Comparison of ENCODE assay signal across 1 cellular context in genomic region chr20:51022803-51023616, GRCh38.
TF ChIP-seq lines count a peak whose summit lies in the region.

A gene with protein sequence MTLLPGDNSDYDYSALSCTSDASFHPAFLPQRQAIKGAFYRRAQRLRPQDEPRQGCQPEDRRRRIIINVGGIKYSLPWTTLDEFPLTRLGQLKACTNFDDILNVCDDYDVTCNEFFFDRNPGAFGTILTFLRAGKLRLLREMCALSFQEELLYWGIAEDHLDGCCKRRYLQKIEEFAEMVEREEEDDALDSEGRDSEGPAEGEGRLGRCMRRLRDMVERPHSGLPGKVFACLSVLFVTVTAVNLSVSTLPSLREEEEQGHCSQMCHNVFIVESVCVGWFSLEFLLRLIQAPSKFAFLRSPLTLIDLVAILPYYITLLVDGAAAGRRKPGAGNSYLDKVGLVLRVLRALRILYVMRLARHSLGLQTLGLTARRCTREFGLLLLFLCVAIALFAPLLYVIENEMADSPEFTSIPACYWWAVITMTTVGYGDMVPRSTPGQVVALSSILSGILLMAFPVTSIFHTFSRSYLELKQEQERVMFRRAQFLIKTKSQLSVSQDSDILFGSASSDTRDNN (minus strand): TSS chr20:51023107. CDS start chr20:51010338, 12,769 bp downstream.

TF ChIP-seq in K562, 482 proteins besides CTCF, POLR2A, EP300 and RAD21 (continued from another document and continues in another):
- TF ChIP-seq, protein P1, sequence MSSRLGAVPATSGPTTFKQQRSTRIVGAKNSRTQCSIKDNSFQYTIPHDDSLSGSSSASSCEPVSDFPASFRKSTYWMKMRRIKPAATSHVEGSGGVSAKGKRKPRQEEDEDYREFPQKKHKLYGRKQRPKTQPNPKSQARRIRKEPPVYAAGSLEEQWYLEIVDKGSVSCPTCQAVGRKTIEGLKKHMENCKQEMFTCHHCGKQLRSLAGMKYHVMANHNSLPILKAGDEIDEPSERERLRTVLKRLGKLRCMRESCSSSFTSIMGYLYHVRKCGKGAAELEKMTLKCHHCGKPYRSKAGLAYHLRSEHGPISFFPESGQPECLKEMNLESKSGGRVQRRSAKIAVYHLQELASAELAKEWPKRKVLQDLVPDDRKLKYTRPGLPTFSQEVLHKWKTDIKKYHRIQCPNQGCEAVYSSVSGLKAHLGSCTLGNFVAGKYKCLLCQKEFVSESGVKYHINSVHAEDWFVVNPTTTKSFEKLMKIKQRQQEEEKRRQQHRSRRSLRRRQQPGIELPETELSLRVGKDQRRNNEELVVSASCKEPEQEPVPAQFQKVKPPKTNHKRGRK (tag; IDR thresholded peaks at IDR 0.05), result no peak
- TF ChIP-seq, protein P2, sequence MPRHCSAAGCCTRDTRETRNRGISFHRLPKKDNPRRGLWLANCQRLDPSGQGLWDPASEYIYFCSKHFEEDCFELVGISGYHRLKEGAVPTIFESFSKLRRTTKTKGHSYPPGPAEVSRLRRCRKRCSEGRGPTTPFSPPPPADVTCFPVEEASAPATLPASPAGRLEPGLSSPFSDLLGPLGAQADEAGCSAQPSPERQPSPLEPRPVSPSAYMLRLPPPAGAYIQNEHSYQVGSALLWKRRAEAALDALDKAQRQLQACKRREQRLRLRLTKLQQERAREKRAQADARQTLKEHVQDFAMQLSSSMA (CRISPR knock-in tag; IDR thresholded peaks at IDR 0.05), result peak; percentile 43; the same call in 1 of the 2 replicates
- TF ChIP-seq, protein P3, sequence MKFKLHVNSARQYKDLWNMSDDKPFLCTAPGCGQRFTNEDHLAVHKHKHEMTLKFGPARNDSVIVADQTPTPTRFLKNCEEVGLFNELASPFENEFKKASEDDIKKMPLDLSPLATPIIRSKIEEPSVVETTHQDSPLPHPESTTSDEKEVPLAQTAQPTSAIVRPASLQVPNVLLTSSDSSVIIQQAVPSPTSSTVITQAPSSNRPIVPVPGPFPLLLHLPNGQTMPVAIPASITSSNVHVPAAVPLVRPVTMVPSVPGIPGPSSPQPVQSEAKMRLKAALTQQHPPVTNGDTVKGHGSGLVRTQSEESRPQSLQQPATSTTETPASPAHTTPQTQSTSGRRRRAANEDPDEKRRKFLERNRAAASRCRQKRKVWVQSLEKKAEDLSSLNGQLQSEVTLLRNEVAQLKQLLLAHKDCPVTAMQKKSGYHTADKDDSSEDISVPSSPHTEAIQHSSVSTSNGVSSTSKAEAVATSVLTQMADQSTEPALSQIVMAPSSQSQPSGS (CRISPR knock-in tag; IDR thresholded peaks at IDR 0.05), result 0 out of 2 replicates have a peak, but pooled peaks have one; percentile 29
- TF ChIP-seq ZNF699 (CRISPR knock-in tag; IDR thresholded peaks at IDR 0.05; ENCODE audit: insufficient replicate concordance) (no peak), RBM14 (IDR thresholded peaks at IDR 0.05; ENCODE audit: borderline replicate concordance, insufficient read depth, low read depth, low read length) (no peak), NCOA6 (IDR thresholded peaks at IDR 0.05) (peak; percentile 62; the same call in 1 of the 2 replicates), NCOR1 (IDR thresholded peaks at IDR 0.05) (no peak), ZNF785 (CRISPR knock-in tag; IDR thresholded peaks at IDR 0.05) (no peak), ZNF589 (CRISPR knock-in tag; IDR thresholded peaks at IDR 0.05; ENCODE audit: low read depth) (no peak), NRF1 (conservative IDR thresholded peaks at IDR 0.05 in 1 of 2, IDR thresholded peaks at IDR 0.05 in 1 of 2) (peak; percentile 82), ZNF12 (CRISPR knock-in tag; IDR thresholded peaks at IDR 0.05) (no peak), L3MBTL2 (IDR thresholded peaks at IDR 0.05) (peak; percentile 83), RERE (CRISPR knock-in tag; IDR thresholded peaks at IDR 0.05; ENCODE audit: borderline replicate concordance) (no peak), ZNF551 (CRISPR knock-in tag; IDR thresholded peaks at IDR 0.05) (no peak), ZNF175 (CRISPR knock-in tag; IDR thresholded peaks at IDR 0.05; ENCODE audit: low read depth) (no peak), KDM2B (CRISPR knock-in tag; IDR thresholded peaks at IDR 0.05) (no peak), ZBTB7A (IDR thresholded peaks at IDR 0.05; ENCODE audit: borderline replicate concordance, control insufficient read depth, low read depth, low read length) (peak; percentile 5; the same call in 1 of the 2 replicates), ZHX1 (conservative IDR thresholded peaks at IDR 0.05; ENCODE audit: low read length) (no peak)
- TF ChIP-seq, protein P4, sequence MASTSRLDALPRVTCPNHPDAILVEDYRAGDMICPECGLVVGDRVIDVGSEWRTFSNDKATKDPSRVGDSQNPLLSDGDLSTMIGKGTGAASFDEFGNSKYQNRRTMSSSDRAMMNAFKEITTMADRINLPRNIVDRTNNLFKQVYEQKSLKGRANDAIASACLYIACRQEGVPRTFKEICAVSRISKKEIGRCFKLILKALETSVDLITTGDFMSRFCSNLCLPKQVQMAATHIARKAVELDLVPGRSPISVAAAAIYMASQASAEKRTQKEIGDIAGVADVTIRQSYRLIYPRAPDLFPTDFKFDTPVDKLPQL (IDR thresholded peaks at IDR 0.05; ENCODE audit: extremely low read depth, insufficient read length), result no peak
- TF ChIP-seq, protein P5, sequence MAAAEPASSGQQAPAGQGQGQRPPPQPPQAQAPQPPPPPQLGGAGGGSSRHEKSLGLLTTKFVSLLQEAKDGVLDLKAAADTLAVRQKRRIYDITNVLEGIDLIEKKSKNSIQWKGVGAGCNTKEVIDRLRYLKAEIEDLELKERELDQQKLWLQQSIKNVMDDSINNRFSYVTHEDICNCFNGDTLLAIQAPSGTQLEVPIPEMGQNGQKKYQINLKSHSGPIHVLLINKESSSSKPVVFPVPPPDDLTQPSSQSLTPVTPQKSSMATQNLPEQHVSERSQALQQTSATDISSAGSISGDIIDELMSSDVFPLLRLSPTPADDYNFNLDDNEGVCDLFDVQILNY (CRISPR knock-in tag; IDR thresholded peaks at IDR 0.05), result no peak
- TF ChIP-seq, protein P6, sequence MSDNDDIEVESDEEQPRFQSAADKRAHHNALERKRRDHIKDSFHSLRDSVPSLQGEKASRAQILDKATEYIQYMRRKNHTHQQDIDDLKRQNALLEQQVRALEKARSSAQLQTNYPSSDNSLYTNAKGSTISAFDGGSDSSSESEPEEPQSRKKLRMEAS (CRISPR knock-in tag; IDR thresholded peaks at IDR 0.05), result peak; percentile 16; the same call in 1 of the 2 replicates
- TF ChIP-seq, protein P7, sequence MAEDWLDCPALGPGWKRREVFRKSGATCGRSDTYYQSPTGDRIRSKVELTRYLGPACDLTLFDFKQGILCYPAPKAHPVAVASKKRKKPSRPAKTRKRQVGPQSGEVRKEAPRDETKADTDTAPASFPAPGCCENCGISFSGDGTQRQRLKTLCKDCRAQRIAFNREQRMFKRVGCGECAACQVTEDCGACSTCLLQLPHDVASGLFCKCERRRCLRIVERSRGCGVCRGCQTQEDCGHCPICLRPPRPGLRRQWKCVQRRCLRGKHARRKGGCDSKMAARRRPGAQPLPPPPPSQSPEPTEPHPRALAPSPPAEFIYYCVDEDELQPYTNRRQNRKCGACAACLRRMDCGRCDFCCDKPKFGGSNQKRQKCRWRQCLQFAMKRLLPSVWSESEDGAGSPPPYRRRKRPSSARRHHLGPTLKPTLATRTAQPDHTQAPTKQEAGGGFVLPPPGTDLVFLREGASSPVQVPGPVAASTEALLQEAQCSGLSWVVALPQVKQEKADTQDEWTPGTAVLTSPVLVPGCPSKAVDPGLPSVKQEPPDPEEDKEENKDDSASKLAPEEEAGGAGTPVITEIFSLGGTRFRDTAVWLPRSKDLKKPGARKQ (CRISPR knock-in tag; IDR thresholded peaks at IDR 0.05), result 0 out of 2 replicates have a peak, but pooled peaks have one; percentile 36
- TF ChIP-seq, protein P8, sequence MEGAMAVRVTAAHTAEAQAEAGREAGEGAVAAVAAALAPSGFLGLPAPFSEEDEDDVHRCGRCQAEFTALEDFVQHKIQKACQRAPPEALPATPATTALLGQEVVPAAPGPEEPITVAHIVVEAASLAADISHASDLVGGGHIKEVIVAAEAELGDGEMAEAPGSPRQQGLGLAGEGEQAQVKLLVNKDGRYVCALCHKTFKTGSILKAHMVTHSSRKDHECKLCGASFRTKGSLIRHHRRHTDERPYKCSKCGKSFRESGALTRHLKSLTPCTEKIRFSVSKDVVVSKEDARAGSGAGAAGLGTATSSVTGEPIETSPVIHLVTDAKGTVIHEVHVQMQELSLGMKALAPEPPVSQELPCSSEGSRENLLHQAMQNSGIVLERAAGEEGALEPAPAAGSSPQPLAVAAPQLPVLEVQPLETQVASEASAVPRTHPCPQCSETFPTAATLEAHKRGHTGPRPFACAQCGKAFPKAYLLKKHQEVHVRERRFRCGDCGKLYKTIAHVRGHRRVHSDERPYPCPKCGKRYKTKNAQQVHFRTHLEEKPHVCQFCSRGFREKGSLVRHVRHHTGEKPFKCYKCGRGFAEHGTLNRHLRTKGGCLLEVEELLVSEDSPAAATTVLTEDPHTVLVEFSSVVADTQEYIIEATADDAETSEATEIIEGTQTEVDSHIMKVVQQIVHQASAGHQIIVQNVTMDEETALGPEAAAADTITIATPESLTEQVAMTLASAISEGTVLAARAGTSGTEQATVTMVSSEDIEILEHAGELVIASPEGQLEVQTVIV (CRISPR knock-in tag; IDR thresholded peaks at IDR 0.05; ENCODE audit: borderline replicate concordance), result no peak
